In genomic region chr9:136057236-136058151, GRCh38 we compare ENCODE assay signal across 1 cellular context.
TF ChIP-seq lines count a peak whose summit lies in the region.

No MANE protein-coding gene starts in this region.

TF ChIP-seq in GM23338, 12 proteins besides CTCF, POLR2A, EP300 and RAD21 (continued from another document):
- TF ChIP-seq, protein P1, sequence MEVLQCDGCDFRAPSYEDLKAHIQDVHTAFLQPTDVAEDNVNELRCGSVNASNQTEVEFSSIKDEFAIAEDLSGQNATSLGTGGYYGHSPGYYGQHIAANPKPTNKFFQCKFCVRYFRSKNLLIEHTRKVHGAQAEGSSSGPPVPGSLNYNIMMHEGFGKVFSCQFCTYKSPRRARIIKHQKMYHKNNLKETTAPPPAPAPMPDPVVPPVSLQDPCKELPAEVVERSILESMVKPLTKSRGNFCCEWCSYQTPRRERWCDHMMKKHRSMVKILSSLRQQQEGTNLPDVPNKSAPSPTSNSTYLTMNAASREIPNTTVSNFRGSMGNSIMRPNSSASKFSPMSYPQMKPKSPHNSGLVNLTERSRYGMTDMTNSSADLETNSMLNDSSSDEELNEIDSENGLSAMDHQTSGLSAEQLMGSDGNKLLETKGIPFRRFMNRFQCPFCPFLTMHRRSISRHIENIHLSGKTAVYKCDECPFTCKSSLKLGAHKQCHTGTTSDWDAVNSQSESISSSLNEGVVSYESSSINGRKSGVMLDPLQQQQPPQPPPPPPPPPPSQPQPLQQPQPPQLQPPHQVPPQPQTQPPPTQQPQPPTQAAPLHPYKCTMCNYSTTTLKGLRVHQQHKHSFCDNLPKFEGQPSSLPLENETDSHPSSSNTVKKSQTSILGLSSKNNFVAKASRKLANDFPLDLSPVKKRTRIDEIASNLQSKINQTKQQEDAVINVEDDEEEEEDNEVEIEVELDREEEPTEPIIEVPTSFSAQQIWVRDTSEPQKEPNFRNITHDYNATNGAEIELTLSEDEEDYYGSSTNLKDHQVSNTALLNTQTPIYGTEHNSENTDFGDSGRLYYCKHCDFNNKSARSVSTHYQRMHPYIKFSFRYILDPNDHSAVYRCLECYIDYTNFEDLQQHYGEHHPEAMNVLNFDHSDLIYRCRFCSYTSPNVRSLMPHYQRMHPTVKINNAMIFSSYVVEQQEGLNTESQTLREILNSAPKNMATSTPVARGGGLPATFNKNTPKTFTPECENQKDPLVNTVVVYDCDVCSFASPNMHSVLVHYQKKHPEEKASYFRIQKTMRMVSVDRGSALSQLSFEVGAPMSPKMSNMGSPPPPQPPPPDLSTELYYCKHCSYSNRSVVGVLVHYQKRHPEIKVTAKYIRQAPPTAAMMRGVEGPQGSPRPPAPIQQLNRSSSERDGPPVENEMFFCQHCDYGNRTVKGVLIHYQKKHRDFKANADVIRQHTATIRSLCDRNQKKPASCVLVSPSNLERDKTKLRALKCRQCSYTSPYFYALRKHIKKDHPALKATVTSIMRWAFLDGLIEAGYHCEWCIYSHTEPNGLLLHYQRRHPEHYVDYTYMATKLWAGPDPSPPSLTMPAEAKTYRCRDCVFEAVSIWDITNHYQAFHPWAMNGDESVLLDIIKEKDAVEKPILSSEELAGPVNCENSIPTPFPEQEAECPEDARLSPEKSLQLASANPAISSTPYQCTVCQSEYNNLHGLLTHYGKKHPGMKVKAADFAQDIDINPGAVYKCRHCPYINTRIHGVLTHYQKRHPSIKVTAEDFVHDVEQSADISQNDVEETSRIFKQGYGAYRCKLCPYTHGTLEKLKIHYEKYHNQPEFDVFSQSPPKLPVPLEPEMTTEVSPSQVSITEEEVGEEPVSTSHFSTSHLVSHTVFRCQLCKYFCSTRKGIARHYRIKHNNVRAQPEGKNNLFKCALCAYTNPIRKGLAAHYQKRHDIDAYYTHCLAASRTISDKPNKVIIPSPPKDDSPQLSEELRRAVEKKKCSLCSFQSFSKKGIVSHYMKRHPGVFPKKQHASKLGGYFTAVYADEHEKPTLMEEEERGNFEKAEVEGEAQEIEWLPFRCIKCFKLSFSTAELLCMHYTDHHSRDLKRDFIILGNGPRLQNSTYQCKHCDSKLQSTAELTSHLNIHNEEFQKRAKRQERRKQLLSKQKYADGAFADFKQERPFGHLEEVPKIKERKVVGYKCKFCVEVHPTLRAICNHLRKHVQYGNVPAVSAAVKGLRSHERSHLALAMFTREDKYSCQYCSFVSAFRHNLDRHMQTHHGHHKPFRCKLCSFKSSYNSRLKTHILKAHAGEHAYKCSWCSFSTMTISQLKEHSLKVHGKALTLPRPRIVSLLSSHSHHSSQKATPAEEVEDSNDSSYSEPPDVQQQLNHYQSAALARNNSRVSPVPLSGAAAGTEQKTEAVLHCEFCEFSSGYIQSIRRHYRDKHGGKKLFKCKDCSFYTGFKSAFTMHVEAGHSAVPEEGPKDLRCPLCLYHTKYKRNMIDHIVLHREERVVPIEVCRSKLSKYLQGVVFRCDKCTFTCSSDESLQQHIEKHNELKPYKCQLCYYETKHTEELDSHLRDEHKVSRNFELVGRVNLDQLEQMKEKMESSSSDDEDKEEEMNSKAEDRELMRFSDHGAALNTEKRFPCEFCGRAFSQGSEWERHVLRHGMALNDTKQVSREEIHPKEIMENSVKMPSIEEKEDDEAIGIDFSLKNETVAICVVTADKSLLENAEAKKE (CRISPR knock-in tag; IDR thresholded peaks at IDR 0.05), result no peak
- TF ChIP-seq REST (IDR thresholded peaks at IDR 0.05; ENCODE audit: unreplicated experiment) (no peak), ZNF331 (CRISPR knock-in tag; IDR thresholded peaks at IDR 0.05; ENCODE audit: low read depth) (no peak), JUNB (IDR thresholded peaks at IDR 0.05; ENCODE audit: unreplicated experiment) (no peak), POLR2AphosphoS5 (IDR thresholded peaks at IDR 0.05; ENCODE audit: low read depth) (no peak), NANOG (IDR thresholded peaks at IDR 0.05; ENCODE audit: borderline replicate concordance) (no peak)
- TF ChIP-seq, protein P2, sequence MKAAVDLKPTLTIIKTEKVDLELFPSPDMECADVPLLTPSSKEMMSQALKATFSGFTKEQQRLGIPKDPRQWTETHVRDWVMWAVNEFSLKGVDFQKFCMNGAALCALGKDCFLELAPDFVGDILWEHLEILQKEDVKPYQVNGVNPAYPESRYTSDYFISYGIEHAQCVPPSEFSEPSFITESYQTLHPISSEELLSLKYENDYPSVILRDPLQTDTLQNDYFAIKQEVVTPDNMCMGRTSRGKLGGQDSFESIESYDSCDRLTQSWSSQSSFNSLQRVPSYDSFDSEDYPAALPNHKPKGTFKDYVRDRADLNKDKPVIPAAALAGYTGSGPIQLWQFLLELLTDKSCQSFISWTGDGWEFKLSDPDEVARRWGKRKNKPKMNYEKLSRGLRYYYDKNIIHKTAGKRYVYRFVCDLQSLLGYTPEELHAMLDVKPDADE (IDR thresholded peaks at IDR 0.05), result no peak
